In genomic region chr5:133366966-133367365, GRCh38 we compare ENCODE assay signal across 17 cellular contexts.
"Had no signal": no experiment of that assay in that cellular context is flagged by ENCODE, and none has a peak within 500 bp of the region (broad histone marks: within the 10 kb centered on the region; RNA-seq: fewer than 3 reads in every experiment).

No MANE protein-coding gene starts in this region.

- H3K9me3 ChIP-seq: esophagus muscularis mucosa, gastrocnemius medialis, heart right ventricle, pancreas, prostate gland, sigmoid colon, thyroid gland had no signal

- H3K27ac ChIP-seq: epithelial cell of prostate, esophagus muscularis mucosa, gastrocnemius medialis, heart right ventricle, pancreas, prostate gland, sigmoid colon, thyroid gland had no signal

- H3K4me3 ChIP-seq: esophagus muscularis mucosa, gastrocnemius medialis, heart right ventricle, pancreas, prostate gland, sigmoid colon, thyroid gland had no signal

- H3K27ac Mint-ChIP-seq: effector memory CD8-positive, alpha-beta T cell; natural killer cell treated with Interleukin-12 subunit alpha and Interleukin-12 subunit beta and Interleukin-15 and Interleukin-18, amount 100 ng/mL, for 72 hours; type B pancreatic cell had no signal

- ATAC-seq: effector memory CD8-positive, alpha-beta T cell; gastrocnemius medialis; natural killer cell treated with Interleukin-12 subunit alpha and Interleukin-12 subunit beta and Interleukin-15 and Interleukin-18, amount 100 ng/mL, for 72 hours; pancreas had no signal

- H3K4me1 ChIP-seq: esophagus muscularis mucosa, gastrocnemius medialis, pancreas, prostate gland, sigmoid colon, thyroid gland had no signal

- H3K36me3 ChIP-seq: esophagus muscularis mucosa, gastrocnemius medialis, heart right ventricle, pancreas, prostate gland, sigmoid colon, thyroid gland had no signal

- H3K36me3 Mint-ChIP-seq: natural killer cell treated with Interleukin-12 subunit alpha and Interleukin-12 subunit beta and Interleukin-15 and Interleukin-18, amount 100 ng/mL, for 72 hours; type B pancreatic cell had no signal

- H3K27me3 Mint-ChIP-seq: type B pancreatic cell had no signal

- H3K4me3 Mint-ChIP-seq: effector memory CD8-positive, alpha-beta T cell; natural killer cell treated with Interleukin-12 subunit alpha and Interleukin-12 subunit beta and Interleukin-15 and Interleukin-18, amount 100 ng/mL, for 72 hours; type B pancreatic cell had no signal

- H3K9me3 Mint-ChIP-seq: effector memory CD8-positive, alpha-beta T cell; natural killer cell treated with Interleukin-12 subunit alpha and Interleukin-12 subunit beta and Interleukin-15 and Interleukin-18, amount 100 ng/mL, for 72 hours; type B pancreatic cell had no signal

- H3K27me3 ChIP-seq: gastrocnemius medialis, pancreas, sigmoid colon, thyroid gland had no signal

- DNase-seq: effector memory CD8-positive, alpha-beta T cell; gastrocnemius medialis; heart right ventricle; hypothalamus; kidney glomerular epithelial cell; occipital lobe; pancreas; sigmoid colon; small intestine; stimulated activated CD4-positive, alpha-beta T cell treated with anti-CD3 and anti-CD28 coated beads, Interleukin-2, amount 100 ng/mL, for 48 hours; stimulated activated naive CD4-positive, alpha-beta T cell treated with Interleukin-2 at 50 U/mL for 16 hours; thyroid gland had no signal
